In genomic region chrX:30875957-30876356, GRCh38 we compare ENCODE assay signal across 14 cellular contexts. TPM values are rescaled to one million over a fixed set of nuclear protein-coding genes. Genes with fewer than 3 reads are reported as not detected.
DNase-seq lines count a peak whose midpoint lies in the region; ATAC-seq and TF ChIP-seq lines count a peak whose summit lies in the region.
"Had no signal": no experiment of that assay in that cellular context is flagged by ENCODE, and none has a peak within 500 bp of the region (broad histone marks: within the 10 kb centered on the region; RNA-seq: fewer than 3 reads in every experiment).

No MANE protein-coding gene starts in this region.

- DNase-seq in Calu3, result no peak
- DNase-seq in M059J (ENCODE audit: low read depth), result peak; percentile 75
- DNase-seq in epithelial cell of prostate (ENCODE audit: low read depth, low spot score), result peak; percentile 73
- peak; percentile 87 for DNase-seq in renal cortical epithelial cell (ENCODE audit: low read depth)
- DNase-seq in T-cell, result no peak
- DNase-seq: activated effector memory CD4-positive, alpha-beta T cell treated with Interleukin-2 at 50 U/mL for 16 hours; DND-41; naive thymus-derived CD8-positive, alpha-beta T cell; NCI-H2029 treated with DMSO at 0.1 percent for 48 hours; T1000 had no signal

- H3K4me1 Mint-ChIP-seq in Calu3 (ENCODE audit: low read depth, unreplicated experiment) (peaks cover 26% of the 10 kb centered on the region), T-cell (peaks cover 32 to 55% (median 39%) of the 10 kb centered on the region in 3 donors)

- H3K9me3 Mint-ChIP-seq in Calu3 (ENCODE audit: low read depth, unreplicated experiment) (no peaks in the 10 kb centered on the region), T-cell (no peaks in the 10 kb centered on the region)
- H3K9me3 Mint-ChIP-seq: naive thymus-derived CD8-positive, alpha-beta T cell had no signal

- intact Hi-C loops in Calu3 (cut with micrococcal nuclease; ENCODE audit: unreplicated experiment), result no loop called here

- no peak for TF ChIP-seq CTCF in Calu3 (IDR thresholded peaks at IDR 0.05; ENCODE audit: unreplicated experiment)

- H3K36me3 Mint-ChIP-seq in Calu3 (ENCODE audit: insufficient read depth, unreplicated experiment), result peaks cover 4% of the 10 kb centered on the region
- H3K36me3 Mint-ChIP-seq in T-cell, result peaks cover 6% of the 10 kb centered on the region

- H3K27me3 Mint-ChIP-seq in Calu3 (ENCODE audit: unreplicated experiment), result no peaks in the 10 kb centered on the region
- H3K27me3 Mint-ChIP-seq in T-cell, result no peaks in the 10 kb centered on the region
- H3K27me3 Mint-ChIP-seq: naive thymus-derived CD8-positive, alpha-beta T cell had no signal

- H3K4me3 Mint-ChIP-seq in Calu3 (ENCODE audit: low read depth, unreplicated experiment) (peak overlapping the region; percentile 61), T-cell (no peak overlapping the region)
- H3K4me3 Mint-ChIP-seq: naive thymus-derived CD8-positive, alpha-beta T cell had no signal

- ATAC-seq in T-cell (replicated peaks in 1 of 4), result no peak
- ATAC-seq in GM21576 (IDR thresholded peaks at IDR 0.05; ENCODE audit: unreplicated experiment), result no peak
- no peak for ATAC-seq in GM21737 (IDR thresholded peaks at IDR 0.05; ENCODE audit: unreplicated experiment)
- ATAC-seq: K562; naive thymus-derived CD8-positive, alpha-beta T cell had no signal

- CTCF ChIA-PET in Calu3 (lab: Charles Lee) (interaction anchor here (0.6 kb wide), 1 partner anchor 43 kb away, joined by 3 read pairs; no protein-coding TSS in a partner anchor), T-cell (lab: Charles Lee) (no interaction called here)

- no TSS peak for BruUV-seq in Calu3 (replicated peaks; lab: Mats Ljungman, UMichigan)

- POLR2A ChIA-PET in T-cell (lab: Charles Lee), result no interaction called here

- peak overlapping the region; percentile 66 for H3K27ac Mint-ChIP-seq in Calu3 (ENCODE audit: unreplicated experiment)
- H3K27ac Mint-ChIP-seq in T-cell, result no peak overlapping the region
- H3K27ac Mint-ChIP-seq: naive thymus-derived CD8-positive, alpha-beta T cell had no signal

- peak overlapping the region; percentile 90 for H3K27ac ChIP-seq in epithelial cell of prostate
- H3K27ac ChIP-seq: suprapubic skin had no signal

RNA-seq across cellular contexts. Expression of gene TAB3, which starts 13.1 kb away (rescaled TPM):
- 30.9 and 32.9 TPM in 2 replicates for total RNA-seq in Calu3 (2022)
- total RNA-seq in M059J (2014; rRNA removed; shearing (Covaris generic)), result 23.3 and 33.9 TPM in 2 replicates
- 20.1 and 31.0 TPM in 2 replicates for total RNA-seq in renal cortical epithelial cell
- total RNA-seq in T-cell, result 10 to 100 TPM; 14.5 to 23.7 (median 17.6) TPM

Comparison
In these comparisons a context has a peak if more than half of its experiments do, and no peak if none do; other contexts are left out.
1. DNase-seq: peak in M059J (single experiment), epithelial cell of prostate (single experiment) and renal cortical epithelial cell (single experiment); none in Calu3 (single experiment) and T-cell (0 of 34).